Comparison of ENCODE assay signal across 10 cellular contexts in genomic region chr9:136107155-136107952, GRCh38. TPM values are rescaled to one million over a fixed set of nuclear protein-coding genes. Genes with fewer than 3 reads are reported as not detected.
DNase-seq lines count a peak whose midpoint lies in the region; ATAC-seq, FAIRE-seq and TF ChIP-seq lines count a peak whose summit lies in the region.
"Had no signal": no experiment of that assay in that cellular context is flagged by ENCODE, and none has a peak within 500 bp of the region (broad histone marks: within the 10 kb centered on the region; RNA-seq: fewer than 3 reads in every experiment).

No MANE protein-coding gene starts in this region.

- H3K9me3 Mint-ChIP-seq in activated T-cell treated with anti-CD3 and anti-CD28 coated beads, Interleukin-2, amount 50 U/mL, for 24 hours: no peaks in the 10 kb centered on the region
- H3K9me3 Mint-ChIP-seq in natural killer cell treated with Interleukin-12 subunit alpha and Interleukin-12 subunit beta and Interleukin-15 and Interleukin-18, amount 100 ng/mL, for 72 hours: no peaks in the 10 kb centered on the region
- H3K9me3 Mint-ChIP-seq in chondrocyte (ENCODE audit: low read depth): no peaks in the 10 kb centered on the region

- DNase-seq in GF-D8 (lab: John Stamatoyannopoulos, UW) (peak; percentile 7), KBM-7 (peak; percentile 82), frontal cortex (ENCODE audit: low spot score in 2 of 2) (no peak), C1 segment of cervical spinal cord (lab: John Stamatoyannopoulos, UW) (no peak), chondrocyte (ENCODE audit: low spot score) (no peak), HT-29 (ENCODE audit: low spot score) (no peak)
- DNase-seq in activated T-cell treated with anti-CD3 and anti-CD28 coated beads, Interleukin-2, amount 50 U/mL, for 24 hours: peak; percentile 61
- peak; percentile 83 for DNase-seq in natural killer cell treated with Interleukin-12 subunit alpha and Interleukin-12 subunit beta and Interleukin-15 and Interleukin-18, amount 100 ng/mL, for 72 hours (ENCODE audit: low spot score)
- DNase-seq: GOT3, occipital lobe had no signal

- peak; percentile 61 to 68 for ATAC-seq in natural killer cell treated with Interleukin-12 subunit alpha and Interleukin-12 subunit beta and Interleukin-15 and Interleukin-18, amount 100 ng/mL, for 72 hours

- no peaks in the 10 kb centered on the region for H3K27me3 Mint-ChIP-seq in activated T-cell treated with anti-CD3 and anti-CD28 coated beads, Interleukin-2, amount 50 U/mL, for 24 hours
- no peaks in the 10 kb centered on the region for H3K27me3 Mint-ChIP-seq in natural killer cell treated with Interleukin-12 subunit alpha and Interleukin-12 subunit beta and Interleukin-15 and Interleukin-18, amount 100 ng/mL, for 72 hours
- H3K27me3 Mint-ChIP-seq in chondrocyte (ENCODE audit: low read depth): no peaks in the 10 kb centered on the region

- H3K27ac Mint-ChIP-seq in activated T-cell treated with anti-CD3 and anti-CD28 coated beads, Interleukin-2, amount 50 U/mL, for 24 hours: peak overlapping the region; percentile 84
- H3K27ac Mint-ChIP-seq in natural killer cell treated with Interleukin-12 subunit alpha and Interleukin-12 subunit beta and Interleukin-15 and Interleukin-18, amount 100 ng/mL, for 72 hours: peak overlapping the region; percentile 97
- no peak overlapping the region for H3K27ac Mint-ChIP-seq in chondrocyte (ENCODE audit: unreplicated experiment)

- peaks cover 4% of the 10 kb centered on the region for H3K36me3 Mint-ChIP-seq in activated T-cell treated with anti-CD3 and anti-CD28 coated beads, Interleukin-2, amount 50 U/mL, for 24 hours (ENCODE audit: low read depth)
- H3K36me3 Mint-ChIP-seq in natural killer cell treated with Interleukin-12 subunit alpha and Interleukin-12 subunit beta and Interleukin-15 and Interleukin-18, amount 100 ng/mL, for 72 hours: no peaks in the 10 kb centered on the region
- H3K36me3 Mint-ChIP-seq in chondrocyte (ENCODE audit: low read depth): no peaks in the 10 kb centered on the region

- H3K4me1 Mint-ChIP-seq in activated T-cell treated with anti-CD3 and anti-CD28 coated beads, Interleukin-2, amount 50 U/mL, for 24 hours (ENCODE audit: low read depth): peaks cover 57% of the 10 kb centered on the region
- H3K4me1 Mint-ChIP-seq in natural killer cell treated with Interleukin-12 subunit alpha and Interleukin-12 subunit beta and Interleukin-15 and Interleukin-18, amount 100 ng/mL, for 72 hours (ENCODE audit: low read depth in 2 of 2): peaks cover 22 to 45% of the 10 kb centered on the region in 2 donors
- H3K4me1 Mint-ChIP-seq in chondrocyte (ENCODE audit: low read depth): peaks cover 58% of the 10 kb centered on the region

- H3K4me3 Mint-ChIP-seq in activated T-cell treated with anti-CD3 and anti-CD28 coated beads, Interleukin-2, amount 50 U/mL, for 24 hours: peak overlapping the region; percentile 53
- H3K4me3 Mint-ChIP-seq in natural killer cell treated with Interleukin-12 subunit alpha and Interleukin-12 subunit beta and Interleukin-15 and Interleukin-18, amount 100 ng/mL, for 72 hours: peak overlapping the region; percentile 86
- H3K4me3 Mint-ChIP-seq in chondrocyte (ENCODE audit: unreplicated experiment): no peak overlapping the region

- TF ChIP-seq CTCF in chondrocyte (IDR thresholded peaks at IDR 0.05): no peak

- no peak for FAIRE-seq in frontal cortex (lab: Jason Lieb, UNC)

- in situ Hi-C loops in KBM-7 (cut with MboI; ENCODE audit: low pct_unique_long_range_greater_than_20kb, low sequenced_read_pairs): no loop called here

RNA-seq across cellular contexts. Expression of gene TMEM250, which starts 11.3 kb away (rescaled TPM):
- total RNA-seq in natural killer cell treated with Interleukin-12 subunit alpha and Interleukin-12 subunit beta and Interleukin-15 and Interleukin-18, amount 100 ng/mL, for 72 hours: 10 to 100 TPM; 29.1 to 42.3 TPM
- 26.9 TPM for total RNA-seq in frontal cortex
- total RNA-seq in chondrocyte: 31.9 to 37.3 TPM (median 35.9 TPM) in 3 replicates
- 93.4 and 109 TPM in 2 replicates for total RNA-seq in HT-29 (2014; rRNA removed; shearing (Covaris generic))

RNA-seq across cellular contexts. Expression of gene NACC2, which starts 12.3 kb away (rescaled TPM):
- 10 to 100 TPM; 19.2 to 21.1 TPM for total RNA-seq in natural killer cell treated with Interleukin-12 subunit alpha and Interleukin-12 subunit beta and Interleukin-15 and Interleukin-18, amount 100 ng/mL, for 72 hours
- 3.7 TPM for total RNA-seq in frontal cortex
- 42.6 to 52.4 TPM (median 51.0 TPM) in 3 replicates for total RNA-seq in chondrocyte
- 32.6 and 38.1 TPM in 2 replicates for total RNA-seq in HT-29 (2014; rRNA removed; shearing (Covaris generic))

Comparison
In these comparisons a context has a peak if more than half of its experiments do, and no peak if none do; other contexts are left out.
1. DNase-seq: peak in GF-D8 (single experiment), KBM-7 (single experiment), activated T-cell treated with anti-CD3 and anti-CD28 coated beads, Interleukin-2, amount 50 U/mL, for 24 hours (single experiment) and natural killer cell treated with Interleukin-12 subunit alpha and Interleukin-12 subunit beta and Interleukin-15 and Interleukin-18, amount 100 ng/mL, for 72 hours (single experiment); none in frontal cortex (0 of 2), C1 segment of cervical spinal cord (0 of 14), chondrocyte (single experiment) and HT-29 (single experiment).